Comparison of ENCODE assay signal across 27 cellular contexts in genomic region chr9:98323051-98323830, GRCh38.
A peak's percentile ranks its signal among the peaks of the same experiment; 100 is the strongest.
DNase-seq lines count a peak whose midpoint lies in the region; ATAC-seq, FAIRE-seq and TF ChIP-seq lines count a peak whose summit lies in the region.
"Had no signal": no experiment of that assay in that cellular context is flagged by ENCODE, and none has a peak within 500 bp of the region (broad histone marks: within the 10 kb centered on the region; RNA-seq: fewer than 3 reads in every experiment).

No MANE protein-coding gene starts in this region.

- TF ChIP-seq POLR2A in spleen (IDR thresholded peaks at IDR 0.05) (no peak), prostate gland (IDR thresholded peaks at IDR 0.05) (no peak)

- H3K36me3 ChIP-seq in astrocyte (ENCODE audit: insufficient read depth, low read length) (no peaks in the 10 kb centered on the region), kidney (ENCODE audit: control insufficient read depth in 1 of 2, insufficient read depth in 2 of 2, low read length in 2 of 2) (no peaks in the 10 kb centered on the region), spleen (no peaks in the 10 kb centered on the region), prostate gland (no peaks in the 10 kb centered on the region)
- H3K36me3 ChIP-seq: HAP-1, neural progenitor cell, tibial nerve had no signal

- no peak for FAIRE-seq in astrocyte (lab: Jason Lieb, UNC)
- FAIRE-seq in kidney (lab: Jason Lieb, UNC), result no peak
- FAIRE-seq: A204.1 had no signal

- H3K4me3 ChIP-seq in astrocyte (ENCODE audit: insufficient read depth, low read depth, low read length) (no peak overlapping the region), kidney (ENCODE audit: low read length in 2 of 2) (no peak overlapping the region), spleen (no peak overlapping the region), prostate gland (no peak overlapping the region)
- H3K4me3 ChIP-seq: HAP-1, lung, neural progenitor cell, skin epidermis, tibial nerve had no signal

- H3K79me2 ChIP-seq in astrocyte (ENCODE audit: insufficient read depth, low read length), result no peaks in the 10 kb centered on the region

- H3K4me1 ChIP-seq in astrocyte (ENCODE audit: insufficient read depth, low read length) (peaks cover 12% of the 10 kb centered on the region), kidney (ENCODE audit: control insufficient read depth in 1 of 2, insufficient read depth in 1 of 2, low read depth in 1 of 2, low read length in 2 of 2) (no peaks in the 10 kb centered on the region), spleen (peaks cover 0 to 3% (median 0%) of the 10 kb centered on the region in 6 donors), prostate gland (replicated peaks) (no peaks in the 10 kb centered on the region)
- H3K4me1 ChIP-seq: HAP-1, neural progenitor cell had no signal

- H2AFZ ChIP-seq in astrocyte (ENCODE audit: low read depth, low read length), result no peak overlapping the region
- H2AFZ ChIP-seq: neural progenitor cell had no signal

- peaks cover 4% of the 10 kb centered on the region for H3K9me3 Mint-ChIP-seq in astrocyte (ENCODE audit: unreplicated experiment)
- H3K9me3 Mint-ChIP-seq: activated naive CD8-positive, alpha-beta T cell treated with anti-CD3 and anti-CD28 coated beads, Interleukin-2, amount 10 ng/mL, durations not matched to agents 7 days and 5 days; CD8-positive, alpha-beta T cell; central memory CD8-positive, alpha-beta T cell; neural progenitor cell had no signal

- H3K9me3 ChIP-seq in astrocyte (ENCODE audit: insufficient read depth, low read depth, low read length), result no peaks in the 10 kb centered on the region
- H3K9me3 ChIP-seq in kidney (ENCODE audit: control insufficient read depth in 1 of 2, low read length in 2 of 2), result no peaks in the 10 kb centered on the region
- no peaks in the 10 kb centered on the region for H3K9me3 ChIP-seq in spleen
- no peaks in the 10 kb centered on the region for H3K9me3 ChIP-seq in prostate gland
- H3K9me3 ChIP-seq: HAP-1, tibial nerve had no signal

- no peaks in the 10 kb centered on the region for H4K20me1 ChIP-seq in astrocyte (ENCODE audit: insufficient read depth, low read length)

- H3K9ac ChIP-seq in astrocyte (ENCODE audit: low read length) (no peak overlapping the region), kidney (ENCODE audit: low read length in 2 of 2) (no peak overlapping the region)
- H3K9ac ChIP-seq: neural progenitor cell had no signal

- no peak overlapping the region for H3K4me3 Mint-ChIP-seq in astrocyte (ENCODE audit: unreplicated experiment)
- H3K4me3 Mint-ChIP-seq: activated naive CD8-positive, alpha-beta T cell treated with anti-CD3 and anti-CD28 coated beads, Interleukin-2, amount 10 ng/mL, durations not matched to agents 7 days and 5 days; B cell; CD8-positive, alpha-beta T cell; central memory CD8-positive, alpha-beta T cell; neural progenitor cell had no signal

- peak; percentile 19 to 41 for ATAC-seq in left cardiac atrium
- no peak for ATAC-seq in Right ventricle myocardium inferior
- ATAC-seq in GM18870 (IDR thresholded peaks at IDR 0.05; ENCODE audit: unreplicated experiment), result no peak
- ATAC-seq: CD8-positive, alpha-beta T cell had no signal

- TF ChIP-seq CTCF in astrocyte (IDR thresholded peaks at IDR 0.05; ENCODE audit: insufficient read depth, low read depth, low read length), result no peak
- TF ChIP-seq CTCF in kidney (IDR thresholded peaks at IDR 0.05; ENCODE audit: borderline replicate concordance, extremely low read depth, insufficient read depth), result no peak
- TF ChIP-seq CTCF in spleen (IDR thresholded peaks at IDR 0.05 in 8 of 11, conservative IDR thresholded peaks at IDR 0.05 in 3 of 11), result no peak
- TF ChIP-seq CTCF in prostate gland (IDR thresholded peaks at IDR 0.05), result no peak

- peaks cover 17% of the 10 kb centered on the region for H3K4me1 Mint-ChIP-seq in astrocyte (ENCODE audit: low read depth, unreplicated experiment)
- H3K4me1 Mint-ChIP-seq: central memory CD8-positive, alpha-beta T cell; neural progenitor cell had no signal

- no peak overlapping the region for H3K4me2 ChIP-seq in astrocyte (ENCODE audit: low read length)
- H3K4me2 ChIP-seq: neural progenitor cell had no signal

- intact Hi-C loops in left cardiac atrium (cut with DNase I) (no loop called here), Right ventricle myocardium inferior (cut with DNase I) (no loop called here), kidney (cut with DNase I) (no loop called here), spleen (cut with DNase I; ENCODE audit: low total_unique reads) (no loop called here), prostate gland (cut with DNase I) (no loop called here)

- H3K27me3 Mint-ChIP-seq in astrocyte (ENCODE audit: low read depth, unreplicated experiment), result peaks cover 10% of the 10 kb centered on the region
- H3K27me3 Mint-ChIP-seq: B cell had no signal

- peak overlapping the region; percentile 88 for H3K27ac Mint-ChIP-seq in astrocyte (ENCODE audit: unreplicated experiment)
- H3K27ac Mint-ChIP-seq: activated naive CD8-positive, alpha-beta T cell treated with anti-CD3 and anti-CD28 coated beads, Interleukin-2, amount 10 ng/mL, durations not matched to agents 7 days and 5 days; B cell; CD8-positive, alpha-beta T cell; neural progenitor cell had no signal

- H3K27me3 ChIP-seq in astrocyte (ENCODE audit: insufficient read depth, low read length), result no peaks in the 10 kb centered on the region
- H3K27me3 ChIP-seq in spleen (replicated peaks in 1 of 7), result peaks cover 0 to 7% (median 0%) of the 10 kb centered on the region in 7 donors
- H3K27me3 ChIP-seq in prostate gland (replicated peaks; ENCODE audit: insufficient read depth), result no peaks in the 10 kb centered on the region
- H3K27me3 ChIP-seq: neural progenitor cell, tibial nerve had no signal

- DNase-seq in left cardiac atrium (no peak), Right ventricle myocardium inferior (ENCODE audit: missing footprints) (no peak), astrocyte (ENCODE audit: low read depth) (no peak), kidney (peak; percentile 53), spleen (peak; percentile 59), prostate gland (ENCODE audit: low spot score) (no peak)
- no peak for DNase-seq in activated CD4-positive, CD25-positive, alpha-beta regulatory T cell treated with anti-CD3 and anti-CD28 coated beads, Interleukin-2, amount 50 U/mL, for 72 hours
- DNase-seq: activated CD4-positive, alpha-beta T cell treated with anti-CD3 and anti-CD28 coated beads for 4 hours; activated CD8-positive, alpha-beta memory T cell treated with anti-CD3 and anti-CD28 coated beads for 24 hours; activated gamma-delta T cell; activated naive CD8-positive, alpha-beta T cell treated with anti-CD3 and anti-CD28 coated beads, Interleukin-2, amount 10 ng/mL, durations not matched to agents 7 days and 5 days; DMS153; KG1; MM.1S; NCI-H1436 treated with DMSO at 0.1 percent for 48 hours; NCI-H446; NCI-H774 had no signal

- H3K36me3 Mint-ChIP-seq in astrocyte (ENCODE audit: low read depth, unreplicated experiment), result no peaks in the 10 kb centered on the region
- H3K36me3 Mint-ChIP-seq: activated naive CD8-positive, alpha-beta T cell treated with anti-CD3 and anti-CD28 coated beads, Interleukin-2, amount 10 ng/mL, durations not matched to agents 7 days and 5 days; CD8-positive, alpha-beta T cell; neural progenitor cell had no signal

- H3K27ac ChIP-seq in astrocyte (ENCODE audit: low read depth, low read length), result no peak overlapping the region
- H3K27ac ChIP-seq in kidney (ENCODE audit: low read depth in 2 of 2, low read length in 2 of 2), result no peak overlapping the region
- no peak overlapping the region for H3K27ac ChIP-seq in spleen
- H3K27ac ChIP-seq in prostate gland, result no peak overlapping the region
- H3K27ac ChIP-seq: neural progenitor cell, skin epidermis had no signal

- 82 to 91% (median 86%) methylated on average over 11 of the region's 11 CpGs for WGBS in spleen, 5 donors
- WGBS in prostate gland, result 90% methylated on average over 11 of the region's 11 CpGs

Comparison
In these comparisons a context has a peak if more than half of its experiments do, and no peak if none do; other contexts are left out.
1. ATAC-seq: peak in left cardiac atrium (2 of 2); none in Right ventricle myocardium inferior (single experiment) and GM18870 (single experiment).
2. DNase-seq: peak in kidney (single experiment) and spleen (single experiment); none in left cardiac atrium (single experiment), Right ventricle myocardium inferior (single experiment), astrocyte (single experiment), activated CD4-positive, CD25-positive, alpha-beta regulatory T cell treated with anti-CD3 and anti-CD28 coated beads, Interleukin-2, amount 50 U/mL, for 72 hours (single experiment) and prostate gland (single experiment).